Comparison of ENCODE assay signal across 21 cellular contexts in the genomic region with DNA sequence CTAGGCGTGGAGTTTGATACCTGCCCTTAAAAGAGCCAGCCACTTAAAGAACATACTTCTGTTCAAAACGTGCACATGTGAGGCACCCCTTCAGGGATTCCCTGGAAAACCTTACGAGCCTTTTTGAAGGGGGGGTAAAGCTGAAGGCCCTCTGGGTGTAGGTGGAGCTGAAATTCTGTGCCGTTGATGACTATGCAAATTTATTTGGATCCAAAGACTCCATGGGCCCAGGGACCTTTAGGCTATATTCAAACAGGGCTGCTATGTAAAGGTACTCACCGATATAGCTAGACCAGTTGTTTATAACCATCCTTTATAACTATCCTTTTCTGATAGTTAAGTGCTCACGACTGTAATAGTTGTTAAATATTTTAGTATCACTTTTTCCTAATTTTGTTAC.
"Had no signal": no experiment of that assay in that cellular context is flagged by ENCODE, and none has a peak within 500 bp of the region (broad histone marks: within the 10 kb centered on the region; RNA-seq: fewer than 3 reads in every experiment).

No MANE protein-coding gene starts in this region.

- H3K27me3 ChIP-seq: MG63, SJSA1 had no signal

- FAIRE-seq: RCC 7860 had no signal

- DNase-seq: Karpas-422, KG1, MG63, NCI-H1105, NCI-H1417, NCI-H1436 treated with DMSO at 0.1 percent for 48 hours, NCI-H1694, NCI-H187 treated with DMSO at 0.1 percent for 48 hours, NCI-H2029 treated with DMSO at 0.1 percent for 48 hours, NCI-H2171 treated with DMSO at 0.1 percent for 48 hours, NCI-H345, NCI-H446 treated with DMSO at 0.1 percent for 48 hours, NCI-H510A treated with DMSO at 0.1 percent for 48 hours, NCI-H69, NCI-H774, Right ventricle myocardium superior, RPMI8226, SIG-M5 had no signal

- H3K36me3 ChIP-seq: MG63, SJSA1 had no signal

- H3K27ac ChIP-seq: SJSA1, SK-N-MC had no signal

- H3K9me3 ChIP-seq: MG63, SJSA1 had no signal

- H3K4me3 ChIP-seq: MG63, SJSA1, SK-N-MC had no signal

- H3K4me1 ChIP-seq: SJSA1 had no signal
